Comparison of ENCODE assay signal across 8 cellular contexts in genomic region chr2:58428553-58429284, GRCh38.
DNase-seq lines count a peak whose midpoint lies in the region; ATAC-seq and TF ChIP-seq lines count a peak whose summit lies in the region.

No MANE protein-coding gene starts in this region.

- H3K27me3 ChIP-seq in adipocyte (replicated peaks; ENCODE audit: control insufficient read depth, insufficient read depth, low read length) = peaks cover 5% of the 10 kb centered on the region
- no peaks in the 10 kb centered on the region for H3K27me3 ChIP-seq in kidney epithelial cell (ENCODE audit: control insufficient read depth, insufficient read depth, low read length)
- no peaks in the 10 kb centered on the region for H3K27me3 ChIP-seq in thymus (ENCODE audit: control insufficient read depth, insufficient read depth)

- H3K36me3 ChIP-seq in adipocyte (ENCODE audit: control insufficient read depth, insufficient read depth, low read length, severe bottlenecking) (no peaks in the 10 kb centered on the region), kidney epithelial cell (ENCODE audit: control insufficient read depth, insufficient read depth, low read length) (no peaks in the 10 kb centered on the region), thymus (ENCODE audit: control insufficient read depth, insufficient read depth) (no peaks in the 10 kb centered on the region)

- TF ChIP-seq CTCF in kidney epithelial cell (IDR thresholded peaks at IDR 0.05; ENCODE audit: insufficient read depth, low read length, poor library complexity, severe bottlenecking) (no peak), HFFc6 (IDR thresholded peaks at IDR 0.05) (no peak)

- H3K4me1 ChIP-seq in adipocyte (ENCODE audit: control insufficient read depth, insufficient read depth, low read length) (peaks cover 5% of the 10 kb centered on the region), thymus (ENCODE audit: control insufficient read depth, insufficient read depth, low read length) (peaks cover 4% of the 10 kb centered on the region)

- no peak overlapping the region for H3K4me3 ChIP-seq in adipocyte (ENCODE audit: low read length)
- H3K4me3 ChIP-seq in kidney epithelial cell (ENCODE audit: low read depth, low read length) = peak overlapping the region; percentile 46
- H3K4me3 ChIP-seq in thymus (ENCODE audit: low read length) = peak overlapping the region; percentile 81

- no peaks in the 10 kb centered on the region for H3K9me3 Mint-ChIP-seq in HFFc6

- no peaks in the 10 kb centered on the region for H3K4me1 Mint-ChIP-seq in HFFc6 (ENCODE audit: low read depth)

- H3K27ac ChIP-seq in thymus (ENCODE audit: low read depth) = no peak overlapping the region

- no peaks in the 10 kb centered on the region for H3K9me3 ChIP-seq in adipocyte (ENCODE audit: control insufficient read depth, low read length)
- H3K9me3 ChIP-seq in thymus (ENCODE audit: control insufficient read depth) = no peaks in the 10 kb centered on the region

- H3K27me3 Mint-ChIP-seq in HFFc6 (ENCODE audit: insufficient read depth) = peaks cover 13% of the 10 kb centered on the region

- WGBS in thymus = 12% methylated on average over 43 of the region's 43 CpGs

- no peak overlapping the region for H3K9ac ChIP-seq in adipocyte (ENCODE audit: low read length)

- DNase-seq in DMS53 (lab: John Stamatoyannopoulos, UW) = peak; percentile 65
- DNase-seq in DMS53 treated with DMSO at 0.1 percent for 48 hours (lab: John Stamatoyannopoulos, UW; ENCODE audit: unreplicated experiment) = no peak
- peak; percentile 22 for DNase-seq in adipocyte (ENCODE audit: low read depth)
- no peak for DNase-seq in kidney epithelial cell (ENCODE audit: low read depth)
- no peak for DNase-seq in HFFc6
- no peak for DNase-seq in central memory CD4-positive, alpha-beta T cell

- H3K27ac Mint-ChIP-seq in HFFc6 = no peak overlapping the region

- peak; percentile 62 for ATAC-seq in HG02885 (IDR thresholded peaks at IDR 0.05; ENCODE audit: poor library complexity, unreplicated experiment)

- H3K4me3 Mint-ChIP-seq in HFFc6 = no peak overlapping the region

- H3K36me3 Mint-ChIP-seq in HFFc6 (ENCODE audit: low read depth) = no peaks in the 10 kb centered on the region

Comparison
In these comparisons a context has a peak if more than half of its experiments do, and no peak if none do; other contexts are left out.
1. DNase-seq: peak in DMS53 (single experiment) and adipocyte (single experiment); none in DMS53 treated with DMSO at 0.1 percent for 48 hours (single experiment), kidney epithelial cell (single experiment), HFFc6 (single experiment) and central memory CD4-positive, alpha-beta T cell (single experiment).